ENCODE assay signal across 10 cellular contexts in the genomic region with DNA sequence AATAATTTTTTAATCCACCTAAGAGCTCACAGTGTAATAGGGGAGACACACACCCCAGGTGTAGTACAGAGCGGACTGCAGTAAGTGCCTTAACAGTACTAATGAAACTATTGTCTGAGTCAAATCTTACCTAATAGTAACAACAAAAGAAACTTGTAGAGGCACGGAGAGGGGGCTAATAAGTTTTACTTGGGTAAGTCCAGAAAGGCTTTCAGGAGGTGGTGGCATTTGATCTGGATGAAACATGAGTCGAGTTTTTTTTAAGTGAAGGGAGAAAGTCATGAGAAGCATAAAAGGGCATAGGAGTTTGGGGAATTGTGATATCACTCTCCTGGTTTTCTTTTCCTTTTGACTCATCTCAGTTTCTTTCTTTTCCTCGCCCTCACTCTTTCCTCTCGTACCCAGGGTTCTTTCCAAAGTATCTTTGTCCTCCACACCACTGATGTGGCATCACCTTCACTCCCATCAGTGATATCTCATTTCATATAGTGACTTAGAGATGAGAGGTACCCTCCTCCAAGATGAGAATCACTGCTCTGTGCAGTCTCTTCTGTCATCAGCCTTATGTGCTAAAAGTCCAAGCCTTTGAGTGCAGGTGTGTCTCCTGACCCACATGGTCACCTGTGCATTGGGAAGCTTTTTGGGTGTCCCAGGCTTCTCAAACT. TPM values are rescaled to one million over a fixed set of nuclear protein-coding genes. Genes with fewer than 3 reads are reported as not detected.
DNase-seq lines count a peak whose midpoint lies in the region; ATAC-seq and TF ChIP-seq lines count a peak whose summit lies in the region.
"Had no signal": no experiment of that assay in that cellular context is flagged by ENCODE, and none has a peak within 500 bp of the region (broad histone marks: within the 10 kb centered on the region; RNA-seq: fewer than 3 reads in every experiment).

No MANE protein-coding gene starts in this region.

- CTCF ChIA-PET in Panc1 (lab: Charles Lee), result no interaction called here

- peak overlapping the region; percentile 88 to 95 for H3K4me3 ChIP-seq in Panc1 (ENCODE audit: low read depth in 2 of 2, low read length in 2 of 2)
- peak overlapping the region; percentile 86 for H3K4me3 ChIP-seq in iPS-15b (ENCODE audit: low read depth, low read length)
- H3K4me3 ChIP-seq in thyroid gland (replicated peaks in 1 of 3), result peak overlapping the region in 1 of 3 donors; percentile 90

- in situ Hi-C loops in Panc1 (cut with HindIII; ENCODE audit: low pct_unique_long_range_greater_than_20kb, low sequenced_read_pairs), result no loop called here

- H3K27me3 ChIP-seq in Panc1 (ENCODE audit: control insufficient read depth, insufficient read depth, low read length), result no peaks in the 10 kb centered on the region
- H3K27me3 ChIP-seq in iPS-15b (ENCODE audit: control insufficient read depth, insufficient read depth, low read length), result no peaks in the 10 kb centered on the region
- no peaks in the 10 kb centered on the region for H3K27me3 ChIP-seq in thyroid gland

- POLR2A ChIA-PET in Panc1 (lab: Charles Lee), result no interaction called here

- H3K27ac ChIP-seq in Panc1 (ENCODE audit: low read length) (peak overlapping the region; percentile 95), thyroid gland (peak overlapping the region in 2 of 3 donors; percentile 99)
- H3K27ac ChIP-seq: HL-60 had no signal

- no peaks in the 10 kb centered on the region for H3K9me3 Mint-ChIP-seq in activated T-cell treated with anti-CD3 and anti-CD28 coated beads, Interleukin-2, amount 50 U/mL, for 4 hours

- peak overlapping the region; percentile 78 for H3K4me3 Mint-ChIP-seq in activated T-cell treated with anti-CD3 and anti-CD28 coated beads, Interleukin-2, amount 50 U/mL, for 4 hours

- peaks cover 21% of the 10 kb centered on the region for H3K4me1 Mint-ChIP-seq in activated T-cell treated with anti-CD3 and anti-CD28 coated beads, Interleukin-2, amount 50 U/mL, for 4 hours (ENCODE audit: low read depth)

- WGBS in thyroid gland, 2 donors, result 92 to 93% methylated on average over 5 of the region's 5 CpGs

- H3K9ac ChIP-seq in iPS-15b (ENCODE audit: low read depth, low read length), result no peak overlapping the region

- no peak for ATAC-seq in activated T-cell treated with anti-CD3 and anti-CD28 coated beads, Interleukin-2, amount 50 U/mL, for 4 hours
- ATAC-seq in Panc1, result no peak
- ATAC-seq in GM19455 (IDR thresholded peaks at IDR 0.05; ENCODE audit: unreplicated experiment), result no peak

- TF ChIP-seq CTCF in Panc1 (IDR thresholded peaks at IDR 0.05) (no peak), thyroid gland (IDR thresholded peaks at IDR 0.05) (no peak)

- intact Hi-C loops in Panc1 (cut with micrococcal nuclease; ENCODE audit: unreplicated experiment) (no loop called here), thyroid gland (cut with DNase I) (no loop called here)

- TF ChIP-seq POLR2A in thyroid gland (IDR thresholded peaks at IDR 0.05), result no peak

- H3K36me3 Mint-ChIP-seq in activated T-cell treated with anti-CD3 and anti-CD28 coated beads, Interleukin-2, amount 50 U/mL, for 4 hours (ENCODE audit: insufficient read depth), result peaks cover 5% of the 10 kb centered on the region

- BruUV-seq in Panc1 (replicated peaks; lab: Mats Ljungman, UMichigan), result no TSS peak

- H3K4me1 ChIP-seq in Panc1 (ENCODE audit: control insufficient read depth, insufficient read depth, low read length) (peaks cover 11% of the 10 kb centered on the region), iPS-15b (ENCODE audit: control insufficient read depth, insufficient read depth, low read length) (peaks cover 15% of the 10 kb centered on the region), thyroid gland (peaks cover 20 to 24% of the 10 kb centered on the region in 2 donors)

- H3K9me3 ChIP-seq in Panc1 (ENCODE audit: control insufficient read depth, insufficient read depth, low read depth, low read length) (no peaks in the 10 kb centered on the region), iPS-15b (ENCODE audit: control insufficient read depth, insufficient read depth, low read length) (no peaks in the 10 kb centered on the region), thyroid gland (no peaks in the 10 kb centered on the region)

- peaks cover 28% of the 10 kb centered on the region for H3K27me3 Mint-ChIP-seq in activated T-cell treated with anti-CD3 and anti-CD28 coated beads, Interleukin-2, amount 50 U/mL, for 4 hours (ENCODE audit: low read depth)

- H3K36me3 ChIP-seq in Panc1 (ENCODE audit: control insufficient read depth, insufficient read depth, low read length) (peaks cover 3% of the 10 kb centered on the region), iPS-15b (ENCODE audit: control insufficient read depth, insufficient read depth, low read length) (peaks cover 6% of the 10 kb centered on the region), thyroid gland (peaks cover 6 to 16% of the 10 kb centered on the region in 2 donors)

- DNase-seq in activated T-cell treated with anti-CD3 and anti-CD28 coated beads, Interleukin-2, amount 50 U/mL, for 4 hours, result no peak
- DNase-seq in activated T-cell treated with anti-CD3 and anti-CD28 coated beads, Interleukin-2, amount 50 U/mL, for 48 hours, result no peak
- DNase-seq in Panc1 (ENCODE audit: low read depth, low spot score), result no peak
- DNase-seq in thyroid gland, result no peak
- no peak for DNase-seq in OCI-M1 (lab: John Stamatoyannopoulos, UW)
- no peak for DNase-seq in superior temporal gyrus (ENCODE audit: extremely low spot score)
- DNase-seq: DMS 273 treated with DMSO at 0.1 percent for 48 hours had no signal

RNA-seq across cellular contexts. Expression of gene CTNNA1, which starts 2.0 kb away (rescaled TPM):
- 10 to 100 TPM; 27.0 to 40.3 (median 32.2) TPM for total RNA-seq in activated T-cell treated with anti-CD3 and anti-CD28 coated beads, Interleukin-2, amount 50 U/mL, for 4 hours
- total RNA-seq in Panc1 (2021; ENCODE audit: unreplicated experiment), result 298 TPM
- 337 TPM for polyA plus RNA-seq in Panc1 (2012; ENCODE audit: insufficient read length)
- total RNA-seq in thyroid gland, result 100 to 1,000 TPM; 256 to 405 (median 341) TPM
